In the genomic region with DNA sequence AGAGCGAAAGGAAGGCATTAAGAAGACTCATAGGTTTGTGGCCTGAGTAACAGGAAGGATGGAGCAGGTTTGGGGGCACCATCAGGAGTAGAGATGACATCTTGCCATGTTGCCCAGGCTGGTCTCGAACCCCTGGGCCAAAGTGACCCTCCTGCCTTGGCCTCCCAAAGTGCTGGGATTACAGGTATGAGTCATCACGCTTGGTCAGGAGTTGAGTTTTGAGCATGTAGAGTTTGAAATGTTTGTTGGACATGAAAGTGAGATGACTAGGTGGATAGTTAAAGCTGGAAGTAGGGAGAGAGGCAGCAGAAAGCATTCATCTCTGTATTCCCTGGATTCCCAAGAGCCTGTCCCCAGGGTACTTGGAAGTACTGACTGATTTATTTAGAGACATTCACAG, we compare ENCODE assay signal across 2 cellular contexts.
TF ChIP-seq lines count a peak whose summit lies in the region.

No MANE protein-coding gene starts in this region.

TF ChIP-seq in HEK293, 187 proteins besides CTCF, POLR2A, EP300 and RAD21:
- TF ChIP-seq ZNF155 (tag by site-specific recombination; IDR thresholded peaks at IDR 0.05) (no peak), GLIS2 (tag by site-specific recombination; IDR thresholded peaks at IDR 0.05) (peak; percentile 65), ZNF24 (tag by site-specific recombination; IDR thresholded peaks at IDR 0.05) (0 out of 2 replicates have a peak, but pooled peaks have one; percentile 19), ZBTB49 (tag by site-specific recombination; IDR thresholded peaks at IDR 0.05; ENCODE audit: low read depth) (no peak), ZNF560 (tag by site-specific recombination; IDR thresholded peaks at IDR 0.05; ENCODE audit: borderline replicate concordance) (no peak), ZNF214 (tag by site-specific recombination; IDR thresholded peaks at IDR 0.05; ENCODE audit: borderline replicate concordance) (no peak), ZNF266 (tag by site-specific recombination; IDR thresholded peaks at IDR 0.05; ENCODE audit: low read depth) (no peak), YY2 (tag by site-specific recombination; IDR thresholded peaks at IDR 0.05) (no peak), ZNF776 (tag by site-specific recombination; IDR thresholded peaks at IDR 0.05; ENCODE audit: borderline replicate concordance) (no peak), BCL11B (tag by site-specific recombination; IDR thresholded peaks at IDR 0.05; ENCODE audit: low read depth) (no peak), GLIS1 (tag by site-specific recombination; IDR thresholded peaks at IDR 0.05) (peak; percentile 46; the same call in 1 of the 2 replicates), PRDM1 (tag by site-specific recombination; IDR thresholded peaks at IDR 0.05) (peak; percentile 60; the same call in 1 of the 2 replicates), ZNF501 (tag by site-specific recombination; IDR thresholded peaks at IDR 0.05) (no peak)
- TF ChIP-seq, protein P1, sequence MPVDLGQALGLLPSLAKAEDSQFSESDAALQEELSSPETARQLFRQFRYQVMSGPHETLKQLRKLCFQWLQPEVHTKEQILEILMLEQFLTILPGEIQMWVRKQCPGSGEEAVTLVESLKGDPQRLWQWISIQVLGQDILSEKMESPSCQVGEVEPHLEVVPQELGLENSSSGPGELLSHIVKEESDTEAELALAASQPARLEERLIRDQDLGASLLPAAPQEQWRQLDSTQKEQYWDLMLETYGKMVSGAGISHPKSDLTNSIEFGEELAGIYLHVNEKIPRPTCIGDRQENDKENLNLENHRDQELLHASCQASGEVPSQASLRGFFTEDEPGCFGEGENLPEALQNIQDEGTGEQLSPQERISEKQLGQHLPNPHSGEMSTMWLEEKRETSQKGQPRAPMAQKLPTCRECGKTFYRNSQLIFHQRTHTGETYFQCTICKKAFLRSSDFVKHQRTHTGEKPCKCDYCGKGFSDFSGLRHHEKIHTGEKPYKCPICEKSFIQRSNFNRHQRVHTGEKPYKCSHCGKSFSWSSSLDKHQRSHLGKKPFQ (tag by site-specific recombination; IDR thresholded peaks at IDR 0.05) = no peak

TF ChIP-seq in K562, 482 proteins besides CTCF, POLR2A, EP300 and RAD21:
- TF ChIP-seq ATF3 (IDR thresholded peaks at IDR 0.05) = peak; percentile 64
- TF ChIP-seq ATF3 (CRISPR knock-in tag; conservative IDR thresholded peaks at IDR 0.05) = no peak
- 0 out of 2 replicates have a peak, but pooled peaks have one; percentile 22 for TF ChIP-seq FOSL1 (tag; conservative IDR thresholded peaks at IDR 0.05)
- TF ChIP-seq ZBTB49 (CRISPR knock-in tag; IDR thresholded peaks at IDR 0.05; ENCODE audit: borderline replicate concordance) = no peak
- no peak for TF ChIP-seq ZKSCAN1 (IDR thresholded peaks at IDR 0.05; ENCODE audit: low read depth, low read length)
